In genomic region chr17:72071330-72071729, GRCh38 we compare ENCODE assay signal across 26 cellular contexts. TPM values are rescaled to one million over a fixed set of nuclear protein-coding genes. Genes with fewer than 3 reads are reported as not detected.
DNase-seq lines count a peak whose midpoint lies in the region; ATAC-seq, FAIRE-seq and TF ChIP-seq lines count a peak whose summit lies in the region.
"Had no signal": no experiment of that assay in that cellular context is flagged by ENCODE, and none has a peak within 500 bp of the region (broad histone marks: within the 10 kb centered on the region; RNA-seq: fewer than 3 reads in every experiment).

No MANE protein-coding gene starts in this region.

- no peaks in the 10 kb centered on the region for H3K36me3 ChIP-seq in HepG2 (replicated peaks in 1 of 2; ENCODE audit: control insufficient read depth in 1 of 2, insufficient read depth in 2 of 2, low read length in 2 of 2)
- H3K36me3 ChIP-seq in Peyer's patch: no peaks in the 10 kb centered on the region
- H3K36me3 ChIP-seq: BE2C, BLaER1 had no signal

- peaks cover 0 to 9% of the 10 kb centered on the region in 2 experiments; a peak in 2 of 5 replicates for H3K27me3 ChIP-seq in HepG2 (ENCODE audit: control insufficient read depth in 1 of 2, insufficient read depth in 2 of 2, low read length in 2 of 2)
- H3K27me3 ChIP-seq in Peyer's patch: no peaks in the 10 kb centered on the region
- H3K27me3 ChIP-seq: BE2C, BLaER1 had no signal

- FAIRE-seq in A549 (lab: Jason Lieb, UNC) (no peak), HepG2 (lab: Jason Lieb, UNC) (peak; percentile 21), urothelium cell line (lab: Jason Lieb, UNC) (peak; percentile 58)
- FAIRE-seq: GM12878, GM12892, GM18507 had no signal

- no peaks in the 10 kb centered on the region for H3K9me3 ChIP-seq in A549
- no peaks in the 10 kb centered on the region for H3K9me3 ChIP-seq in HepG2 (ENCODE audit: low read length)
- H3K9me3 ChIP-seq in Peyer's patch: no peaks in the 10 kb centered on the region
- H3K9me3 ChIP-seq: BE2C, BLaER1 had no signal

- TF ChIP-seq POLR2A in A549 (IDR thresholded peaks at IDR 0.05; ENCODE audit: low read length) (no peak), HepG2 (IDR thresholded peaks at IDR 0.05; ENCODE audit: insufficient read depth in 1 of 2, low read depth in 2 of 2, low read length in 2 of 2) (no peak), Peyer's patch (IDR thresholded peaks at IDR 0.05) (no peak)

- intact Hi-C loops in HepG2 (cut with micrococcal nuclease; ENCODE audit: unreplicated experiment): no loop called here

- H3K27ac ChIP-seq in A549 (no peak overlapping the region), HepG2 (ENCODE audit: extremely low read length, insufficient read depth, low read length) (no peak overlapping the region), Peyer's patch (no peak overlapping the region)
- H3K27ac ChIP-seq: 22Rv1, BLaER1 had no signal

- no peak overlapping the region for H3K9ac ChIP-seq in HepG2 (ENCODE audit: insufficient read depth, low read depth, low read length)
- H3K9ac ChIP-seq: BLaER1 had no signal

- no peak overlapping the region for H3K4me2 ChIP-seq in A549
- H3K4me2 ChIP-seq in HepG2 (ENCODE audit: low read depth, low read length): no peak overlapping the region
- H3K4me2 ChIP-seq: BLaER1 had no signal

- no peak overlapping the region for H3K4me3 ChIP-seq in A549
- no peak overlapping the region for H3K4me3 ChIP-seq in HepG2 (replicated peaks in 1 of 3; ENCODE audit: insufficient read depth in 1 of 3, low read depth in 2 of 3, low read length in 3 of 3)
- H3K4me3 ChIP-seq in Peyer's patch: no peak overlapping the region
- H3K4me3 ChIP-seq: BLaER1, GM12878 had no signal

- H2AFZ ChIP-seq in HepG2 (ENCODE audit: low read length): no peak overlapping the region

- no peak for TF ChIP-seq CTCF in A549 (IDR thresholded peaks at IDR 0.05)
- no peak for TF ChIP-seq CTCF in HepG2 (CRISPR knock-in tag; IDR thresholded peaks at IDR 0.05)
- no peak for TF ChIP-seq CTCF in Peyer's patch (IDR thresholded peaks at IDR 0.05)

- ATAC-seq in A549 (no peak), HepG2 (peak; percentile 38; the same call in 2 of the 3 replicates)
- ATAC-seq: GM12878 had no signal

- whole genome bisulfite sequencing in A549 (ENCODE audit: missing lambda C conversion rate): 18% methylated on average over 4 of the region's 4 CpGs
- WGBS in HepG2 (ENCODE audit: low lambda C conversion rate): 4% methylated on average over 4 of the region's 4 CpGs

- BruUV-seq in HepG2 (replicated peaks; lab: Mats Ljungman, UMichigan): no TSS peak

- in situ Hi-C loops in HepG2 (cut with HindIII; ENCODE audit: extremely low pct_ligation_motif_present, low pct_unique_long_range_greater_than_20kb): no loop called here

- H3K79me2 ChIP-seq in HepG2 (ENCODE audit: insufficient read depth, low read length): no peaks in the 10 kb centered on the region

- TF ChIP-seq EP300 in A549 (IDR thresholded peaks at IDR 0.05) (no peak), HepG2 (IDR thresholded peaks at IDR 0.05; ENCODE audit: low read depth in 2 of 2, low read length in 2 of 2) (no peak), HepG2 (CRISPR knock-in tag; IDR thresholded peaks at IDR 0.05; ENCODE audit: borderline replicate concordance) (no peak)

- H4K20me1 ChIP-seq in HepG2 (ENCODE audit: insufficient read depth, low read length): no peaks in the 10 kb centered on the region
- H4K20me1 ChIP-seq: BLaER1 had no signal

- H3K4me1 ChIP-seq in A549 (no peaks in the 10 kb centered on the region), HepG2 (ENCODE audit: insufficient read depth, low read length) (peaks cover 13% of the 10 kb centered on the region), Peyer's patch (no peaks in the 10 kb centered on the region)

- CTCF ChIA-PET in A549 (lab: Yijun Ruan, JAX) (no interaction called here), HepG2 (lab: Yijun Ruan, JAX; ENCODE audit: low intra/inter-chr PET ratio, low total read pairs) (no interaction called here)

- POLR2A ChIA-PET in A549 (lab: Yijun Ruan, JAX) (no interaction called here), HepG2 (lab: Yijun Ruan, JAX) (no interaction called here)

- DNase-seq in A549 (ENCODE audit: low read depth in 1 of 2, low spot score in 1 of 2) (no peak), HepG2 (ENCODE audit: low spot score) (no peak), urothelium cell line (ENCODE audit: low spot score) (no peak), kidney glomerular epithelial cell (lab: John Stamatoyannopoulos, UW) (no peak), Peyer's patch (no peak)
- DNase-seq: ACHN; C1 segment of cervical spinal cord; CD4-positive, alpha-beta memory T cell; CD4-positive, CD25-positive, alpha-beta regulatory T cell; CD8-positive, alpha-beta memory T cell; COR-L47; DMS 273 treated with DMSO at 0.1 percent for 48 hours; DMS153; DMS53; DMS79; DND-41; EL; GDM1 had no signal

- no peak for TF ChIP-seq RAD21 in A549 (conservative IDR thresholded peaks at IDR 0.05 in 1 of 2, IDR thresholded peaks at IDR 0.05 in 1 of 2)
- no peak for TF ChIP-seq RAD21 in HepG2 (CRISPR knock-in tag; IDR thresholded peaks at IDR 0.05)

TF ChIP-seq in A549, 52 proteins besides CTCF, POLR2A, EP300 and RAD21:
- TF ChIP-seq ESRRA (IDR thresholded peaks at IDR 0.05; ENCODE audit: borderline replicate concordance, low read length): no peak
- no peak for TF ChIP-seq KDM5A (IDR thresholded peaks at IDR 0.05)
- 0 out of 2 replicates have a peak, but pooled peaks have one; percentile 38 for TF ChIP-seq CBX8 (IDR thresholded peaks at IDR 0.05)

TF ChIP-seq in HepG2, 621 proteins besides CTCF, POLR2A, EP300 and RAD21 (continues in another document):
- no peak for TF ChIP-seq ZNF546 (CRISPR knock-in tag; conservative IDR thresholded peaks at IDR 0.05)
- no peak for TF ChIP-seq ZNF530 (CRISPR knock-in tag; IDR thresholded peaks at IDR 0.05; ENCODE audit: low read depth)
- no peak for TF ChIP-seq PHF21A (CRISPR knock-in tag; IDR thresholded peaks at IDR 0.05)
- no peak for TF ChIP-seq ZNF850 (CRISPR knock-in tag; conservative IDR thresholded peaks at IDR 0.05)
- no peak for TF ChIP-seq HIVEP1 (CRISPR knock-in tag; IDR thresholded peaks at IDR 0.05)
- TF ChIP-seq LBX2 (CRISPR knock-in tag; IDR thresholded peaks at IDR 0.05; ENCODE audit: borderline replicate concordance): no peak
- TF ChIP-seq ZMAT3 (CRISPR knock-in tag; conservative IDR thresholded peaks at IDR 0.05): no peak
- TF ChIP-seq DMTF1 (CRISPR knock-in tag; IDR thresholded peaks at IDR 0.05): no peak
- TF ChIP-seq FOXM1 (CRISPR knock-in tag; IDR thresholded peaks at IDR 0.05): no peak
- no peak for TF ChIP-seq ZNF30 (CRISPR knock-in tag; IDR thresholded peaks at IDR 0.05)
- no peak for TF ChIP-seq SATB2 (CRISPR knock-in tag; IDR thresholded peaks at IDR 0.05)
- no peak for TF ChIP-seq ZNF354B (CRISPR knock-in tag; IDR thresholded peaks at IDR 0.05)

RNA-seq across cellular contexts. Expression of gene SOX9, which starts 49.5 kb away (rescaled TPM):
- polyA plus RNA-seq in A549 (2011; rRNA removed): 6.7 and 8.0 TPM in 2 replicates
- 5.1 and 7.5 TPM in 2 replicates for polyA plus RNA-seq in A549 (2012; cell fraction: cytosol; rRNA removed)
- polyA plus RNA-seq in A549 (2012; cell fraction: nucleus; rRNA removed): 16.9 and 18.6 TPM in 2 replicates
- 9.6 to 14.5 TPM (median 12.3 TPM) in 3 replicates for polyA plus RNA-seq in A549 (2017; fragmentation: RNase III; extraction: RNeasy Plus Mini Kit Qiagen cat#74134 plus additional on column Dnase treatment)
- polyA minus RNA-seq in A549 (2011; rRNA and poly(A)+ RNA removed): 5.9 and 7.0 TPM in 2 replicates
- total RNA-seq in HepG2 (2016; rRNA removed; fragmentation: Illumina TruSeq; extraction: Trizol): 27.6 and 40.1 TPM in 2 replicates
- total RNA-seq in HepG2 (2016; cell fraction: cytosol; rRNA removed; fragmentation: Illumina TruSeq; extraction: Trizol; ENCODE audit: low read depth): 6.2 and 7.6 TPM in 2 replicates
- total RNA-seq in HepG2 (2016; cell fraction: insoluble cytoplasmic fraction; rRNA removed; fragmentation: Illumina TruSeq; extraction: Trizol): 27.6 and 38.4 TPM in 2 replicates
- total RNA-seq in HepG2 (2016; cell fraction: membrane; rRNA removed; fragmentation: Illumina TruSeq; extraction: Trizol): 33.8 and 35.1 TPM in 2 replicates
- 41.9 and 42.0 TPM in 2 replicates for total RNA-seq in HepG2 (2016; cell fraction: nucleus; rRNA removed; fragmentation: Illumina TruSeq; extraction: Trizol)
- polyA plus RNA-seq in HepG2 (2011; rRNA removed): 16.1 and 18.5 TPM in 2 replicates
- polyA plus RNA-seq in HepG2 (2011; cell fraction: cytosol; rRNA removed): 16.5 and 16.7 TPM in 2 replicates
- polyA plus RNA-seq in HepG2 (2011; cell fraction: nucleus; rRNA removed): 27.0 and 29.5 TPM in 2 replicates
- polyA plus RNA-seq in HepG2 (2012): 52.8 and 54.6 TPM in 2 replicates
- polyA plus RNA-seq in HepG2 (2016; cell fraction: cytosol; fragmentation: Illumina TruSeq; extraction: Trizol; ENCODE audit: low read depth): 4.1 and 5.3 TPM in 2 replicates
- 85.8 and 117 TPM in 2 replicates for polyA plus RNA-seq in HepG2 (2016; cell fraction: insoluble cytoplasmic fraction; fragmentation: Illumina TruSeq; extraction: Trizol; ENCODE audit: low read depth)
- polyA plus RNA-seq in HepG2 (2016; cell fraction: membrane; fragmentation: Illumina TruSeq; extraction: Trizol; ENCODE audit: low read depth): 19.3 and 23.2 TPM in 2 replicates
- polyA plus RNA-seq in HepG2 (2016; cell fraction: nucleus; fragmentation: Illumina TruSeq; extraction: Trizol; ENCODE audit: insufficient read depth, low read depth): 116 and 117 TPM in 2 replicates
- polyA minus RNA-seq in HepG2 (2011; rRNA and poly(A)+ RNA removed; ENCODE audit: low replicate concordance): 44.5 TPM in 1 of 2 replicates, not detected in the other
- 90.2 and 106 TPM in 2 replicates for polyA minus RNA-seq in HepG2 (2011; cell fraction: cytosol; rRNA and poly(A)+ RNA removed)
- polyA minus RNA-seq in HepG2 (2011; cell fraction: nucleus; rRNA and poly(A)+ RNA removed): 25.2 and 26.5 TPM in 2 replicates
- total RNA-seq in Peyer's patch: 10 to 100 TPM; 16.1 to 40.0 (median 33.1) TPM
- total RNA-seq: CD4-positive, alpha-beta memory T cell; CD4-positive, CD25-positive, alpha-beta regulatory T cell; CD8-positive, alpha-beta memory T cell; G401 had no signal
- polyA plus RNA-seq: CD14-positive monocyte; CD4-positive, alpha-beta memory T cell; CD4-positive, CD25-positive, alpha-beta regulatory T cell; CD8-positive, alpha-beta memory T cell had no signal
